Comparison of ENCODE assay signal across 1 cellular context in the genomic region with DNA sequence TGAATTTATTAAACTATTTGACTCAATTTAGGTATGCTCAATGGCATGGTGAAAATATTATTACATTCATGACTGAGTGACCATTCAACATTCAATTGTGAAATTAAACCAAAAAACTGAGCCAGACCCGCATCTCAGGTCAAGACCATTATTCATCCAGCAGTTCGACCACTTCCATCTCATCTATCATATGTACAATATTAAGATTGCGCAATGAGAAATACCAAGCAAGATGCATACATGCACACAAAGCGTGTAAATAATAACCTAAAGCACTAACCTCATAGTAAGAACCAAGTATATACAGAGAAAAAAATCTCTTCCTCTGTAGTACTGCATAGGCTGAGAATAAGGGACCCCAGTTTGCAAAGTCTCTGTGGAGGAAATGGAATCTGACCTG.
TF ChIP-seq lines count a peak whose summit lies in the region.

No MANE protein-coding gene starts in this region.

TF ChIP-seq in HepG2, 621 proteins besides CTCF, POLR2A, EP300 and RAD21 (continued from another document):
- no peak for TF ChIP-seq BCL3 (CRISPR knock-in tag; IDR thresholded peaks at IDR 0.05)
- no peak for TF ChIP-seq AHR (CRISPR knock-in tag; IDR thresholded peaks at IDR 0.05)
- no peak for TF ChIP-seq FOXM1 (CRISPR knock-in tag; IDR thresholded peaks at IDR 0.05)
- no peak for TF ChIP-seq KMT2A (CRISPR knock-in tag; IDR thresholded peaks at IDR 0.05)
- TF ChIP-seq CEBPG (CRISPR knock-in tag; IDR thresholded peaks at IDR 0.05): peak; percentile 65
- TF ChIP-seq CEBPB (IDR thresholded peaks at IDR 0.05; ENCODE audit: borderline replicate concordance, low read depth, low read length): peak; percentile 89
- no peak for TF ChIP-seq PRPF4 (IDR thresholded peaks at IDR 0.05; ENCODE audit: low read depth, low read length, poor library complexity, severe bottlenecking)
